38 cellular contexts compared by ENCODE assay signal in genomic region chr11:125692887-125693286, GRCh38. TPM values are rescaled to one million over a fixed set of nuclear protein-coding genes. Genes with fewer than 3 reads are reported as not detected.
"Had no signal": no experiment of that assay in that cellular context is flagged by ENCODE, and none has a peak within 500 bp of the region (broad histone marks: within the 10 kb centered on the region; RNA-seq: fewer than 3 reads in every experiment).

No MANE protein-coding gene starts in this region.

- H3K36me3 ChIP-seq: MG63 had no signal

- DNase-seq: Karpas-422, Kasumi-1, MG63, MM.1S, MV-4-11, NCI-H1048, NCI-H1092, NCI-H1092 treated with DMSO at 0.1 percent for 48 hours, NCI-H1105, NCI-H1105 treated with DMSO at 0.1 percent for 48 hours, NCI-H1417, NCI-H1417 treated with DMSO at 0.1 percent for 48 hours, NCI-H1436, NCI-H1436 treated with DMSO at 0.1 percent for 48 hours, NCI-H146, NCI-H1694, NCI-H1694 treated with DMSO at 0.1 percent for 48 hours, NCI-H187, NCI-H187 treated with DMSO at 0.1 percent for 48 hours, NCI-H1930, NCI-H2029, NCI-H2029 treated with DMSO at 0.1 percent for 48 hours, NCI-H2081, NCI-H2081 treated with DMSO at 0.1 percent for 48 hours, NCI-H2107, NCI-H2171, NCI-H2171 treated with DMSO at 0.1 percent for 48 hours, NCI-H2227 treated with DMSO at 0.1 percent for 48 hours, NCI-H226, NCI-H345, NCI-H446, NCI-H446 treated with DMSO at 0.1 percent for 48 hours, NCI-H510A had no signal

- H3K27me3 ChIP-seq: MG63 had no signal

- H3K9me3 ChIP-seq: MG63 had no signal

- H3K4me2 ChIP-seq: KMS-11 had no signal

- H3K4me3 ChIP-seq: MG63 had no signal

- H3K9ac ChIP-seq: KMS-11 had no signal

- H3K27ac ChIP-seq: KMS-11 had no signal

RNA-seq across cellular contexts. Expression of gene ACRV1, which starts 12.2 kb away (rescaled TPM):
- total RNA-seq: LHCN-M2, M059J, MCF 10A, NCI-H460 had no signal

RNA-seq across cellular contexts. Expression of gene PATE1, which starts 53.2 kb away (rescaled TPM):
- total RNA-seq: LHCN-M2, M059J, MCF 10A, NCI-H460 had no signal
